ENCODE assay signal across 14 cellular contexts in genomic region chr14:19866061-19866669, GRCh38. TPM values are rescaled to one million over a fixed set of nuclear protein-coding genes. Genes with fewer than 3 reads are reported as not detected.
"Had no signal": no experiment of that assay in that cellular context is flagged by ENCODE, and none has a peak within 500 bp of the region (broad histone marks: within the 10 kb centered on the region; RNA-seq: fewer than 3 reads in every experiment).

No MANE protein-coding gene starts in this region.

RNA-seq across cellular contexts. Expression of gene OR4K2, which starts 8.8 kb away (rescaled TPM):
- total RNA-seq: subcutaneous adipose tissue, temporal lobe, thoracic aorta, thyroid gland, transverse colon, upper lobe of left lung, ureter, urinary bladder, uterus, vagina had no signal

RNA-seq across cellular contexts. Expression of gene OR4K5, which starts 54.2 kb away (rescaled TPM):
- total RNA-seq: stomach, subcutaneous adipose tissue, suprapubic skin, temporal lobe, testis, thoracic aorta, thyroid gland, tibial nerve, transverse colon, upper lobe of left lung, ureter, urinary bladder, uterus, vagina had no signal
